In genomic region chr15:89059006-89059405, GRCh38 we compare ENCODE assay signal across 17 cellular contexts. TPM values are rescaled to one million over a fixed set of nuclear protein-coding genes. Genes with fewer than 3 reads are reported as not detected.
DNase-seq lines count a peak whose midpoint lies in the region; ATAC-seq, FAIRE-seq and TF ChIP-seq lines count a peak whose summit lies in the region.
"Had no signal": no experiment of that assay in that cellular context is flagged by ENCODE, and none has a peak within 500 bp of the region (broad histone marks: within the 10 kb centered on the region; RNA-seq: fewer than 3 reads in every experiment).

No MANE protein-coding gene starts in this region.

- TF ChIP-seq RAD21 in A549 (conservative IDR thresholded peaks at IDR 0.05 in 1 of 2, IDR thresholded peaks at IDR 0.05 in 1 of 2), result no peak

- no peak for TF ChIP-seq CTCF in A549 (IDR thresholded peaks at IDR 0.05)
- no peak for TF ChIP-seq CTCF in HEK293 (tag by site-specific recombination; IDR thresholded peaks at IDR 0.05)
- no peak for TF ChIP-seq CTCF in esophagus muscularis mucosa (IDR thresholded peaks at IDR 0.05)

- no peak for FAIRE-seq in A549 (lab: Jason Lieb, UNC)
- FAIRE-seq: GM12878 had no signal

- H3K9me3 ChIP-seq in A549, result no peaks in the 10 kb centered on the region
- H3K9me3 ChIP-seq in HEK293 (ENCODE audit: control insufficient read depth, insufficient read depth, low read depth, low read length), result no peaks in the 10 kb centered on the region
- no peaks in the 10 kb centered on the region for H3K9me3 ChIP-seq in esophagus muscularis mucosa
- H3K9me3 ChIP-seq: HAP-1 had no signal

- H3K4me3 ChIP-seq in A549, result no peak overlapping the region
- no peak overlapping the region for H3K4me3 ChIP-seq in HEK293 (ENCODE audit: low read depth, low read length)
- no peak overlapping the region for H3K4me3 ChIP-seq in esophagus muscularis mucosa
- H3K4me3 ChIP-seq: GM12878, GM23248, HAP-1 had no signal

- no peaks in the 10 kb centered on the region for H3K27me3 ChIP-seq in esophagus muscularis mucosa

- H3K36me3 ChIP-seq in HEK293 (ENCODE audit: control insufficient read depth in 2 of 2, insufficient read depth in 1 of 2, low read length in 2 of 2) (no peaks in the 10 kb centered on the region), esophagus muscularis mucosa (no peaks in the 10 kb centered on the region)
- H3K36me3 ChIP-seq: HAP-1 had no signal

- TF ChIP-seq EP300 in A549 (IDR thresholded peaks at IDR 0.05), result no peak
- no peak for TF ChIP-seq EP300 in esophagus muscularis mucosa (IDR thresholded peaks at IDR 0.05)

- WGBS in A549 (ENCODE audit: missing lambda C conversion rate), result 91% methylated on average over 4 of the region's 4 CpGs
- WGBS in esophagus muscularis mucosa, result 89% methylated on average over 4 of the region's 4 CpGs

- TF ChIP-seq POLR2A in A549 (IDR thresholded peaks at IDR 0.05; ENCODE audit: low read length) (no peak), esophagus muscularis mucosa (IDR thresholded peaks at IDR 0.05; ENCODE audit: low read depth) (no peak)

- DNase-seq in A549 (ENCODE audit: low read depth in 1 of 2, low spot score in 1 of 2), result no peak
- DNase-seq in occipital lobe (lab: John Stamatoyannopoulos, UW), result peak; percentile 10
- no peak for DNase-seq in RKO (ENCODE audit: low spot score)
- no peak for DNase-seq in esophagus muscularis mucosa (ENCODE audit: extremely low spot score)
- DNase-seq: DMS79 treated with DMSO at 0.1 percent for 48 hours, GM23248, Kasumi-1, NCI-H187, NCI-H2107, NCI-H446 treated with DMSO at 0.1 percent for 48 hours, NCI-H526 treated with DMSO at 0.1 percent for 48 hours, SHP77 had no signal

- no peak for ATAC-seq in A549
- ATAC-seq in HG02973 (IDR thresholded peaks at IDR 0.05; ENCODE audit: unreplicated experiment), result no peak

- H3K4me2 ChIP-seq in A549, result no peak overlapping the region

- POLR2A ChIA-PET in A549 (lab: Yijun Ruan, JAX), result no interaction called here
- POLR2A ChIA-PET in HEK293 (lab: Yijun Ruan, JAX), result no interaction called here

- CTCF ChIA-PET in A549 (lab: Yijun Ruan, JAX), result interaction anchor here (0.6 to 16.1 kb wide), 16 partner anchors 8 to 242 kb away, joined by 3 to 735 read pairs (median 34); partner anchors contain the start of gene ABHD2
- CTCF ChIA-PET in HEK293 (lab: Yijun Ruan, JAX), result interaction anchor here (0.7 to 16.5 kb wide), 12 partner anchors 18 to 471 kb away, joined by 3 to 480 read pairs (median 10); partner anchors contain the start of gene ABHD2

- peak overlapping the region; percentile 55 to 57; a peak in 3 of 6 replicates for H3K27ac ChIP-seq in A549
- H3K27ac ChIP-seq in HEK293 (ENCODE audit: extremely low read depth, low read depth, low read length), result no peak overlapping the region
- peak overlapping the region; percentile 3 for H3K27ac ChIP-seq in cingulate gyrus (ENCODE audit: low read depth, low read length)
- no peak overlapping the region for H3K27ac ChIP-seq in esophagus muscularis mucosa (replicated peaks in 1 of 4)
- H3K27ac ChIP-seq: GM23248 had no signal

- peaks cover 6% of the 10 kb centered on the region; the same call in 1 of the 3 replicates for H3K4me1 ChIP-seq in A549
- no peaks in the 10 kb centered on the region for H3K4me1 ChIP-seq in HEK293 (ENCODE audit: control insufficient read depth, insufficient read depth, low read length)
- H3K4me1 ChIP-seq in esophagus muscularis mucosa, result peaks cover 5 to 13% (median 10%) of the 10 kb centered on the region in 4 donors

- intact Hi-C loops in esophagus muscularis mucosa (cut with DNase I), result loop anchor here (5.0 kb wide), 1 partner anchor 68 kb away; no protein-coding TSS in a partner anchor

TF ChIP-seq in A549, 52 proteins besides CTCF, POLR2A, EP300 and RAD21:
- TF ChIP-seq JUN (IDR thresholded peaks at IDR 0.05) (no peak), FOSL2 (IDR thresholded peaks at IDR 0.05) (no peak), FOSL2 (CRISPR knock-in tag; IDR thresholded peaks at IDR 0.05) (no peak), PBX3 (IDR thresholded peaks at IDR 0.05) (no peak)

TF ChIP-seq in HEK293, 187 proteins besides CTCF, POLR2A, EP300 and RAD21:
- TF ChIP-seq ZFHX2 (tag by site-specific recombination; conservative IDR thresholded peaks at IDR 0.05) (peak; percentile 45), ZNF585B (tag by site-specific recombination; IDR thresholded peaks at IDR 0.05) (no peak)

RNA-seq across cellular contexts. Expression of gene ABHD2, which starts 29.2 kb away (rescaled TPM):
- polyA plus RNA-seq in A549 (2011; rRNA removed) (63.3 and 76.4 TPM in 2 replicates), A549 (2017; fragmentation: RNase III; extraction: RNeasy Plus Mini Kit Qiagen cat#74134 plus additional on column Dnase treatment) (33.1 to 41.0 TPM (median 36.2 TPM) in 3 replicates)
- 31.8 and 36.7 TPM in 2 replicates for polyA plus RNA-seq in A549 (2012; cell fraction: cytosol; rRNA removed)
- 30.7 and 39.5 TPM in 2 replicates for polyA plus RNA-seq in A549 (2012; cell fraction: nucleus; rRNA removed)
- 194 and 230 TPM in 2 replicates for polyA minus RNA-seq in A549 (2011; rRNA and poly(A)+ RNA removed)
- total RNA-seq in occipital lobe (55.2 TPM), esophagus muscularis mucosa (10 to 100 TPM; 49.8 to 82.3 (median 72.1) TPM)

Comparison
In these comparisons a context has a peak if more than half of its experiments do, and no peak if none do; other contexts are left out.
1. H3K27ac ChIP-seq: peak in A549 (2 of 2) and cingulate gyrus (single experiment); none in HEK293 (single experiment) and esophagus muscularis mucosa (0 of 4).